In genomic region chr6:149862901-149863595, GRCh38 we compare ENCODE assay signal across 8 cellular contexts. TPM values are rescaled to one million over a fixed set of nuclear protein-coding genes. Genes with fewer than 3 reads are reported as not detected.
A peak's percentile ranks its signal among the peaks of the same experiment; 100 is the strongest.
DNase-seq lines count a peak whose midpoint lies in the region; ATAC-seq and TF ChIP-seq lines count a peak whose summit lies in the region.

No MANE protein-coding gene starts in this region.

- WGBS in endodermal cell (ENCODE audit: insufficient coverage in 1 of 2, insufficient read length in 1 of 2), 2 experiments = 5% methylated on average over 18 to 54 of the region's 54 CpGs

- peak overlapping the region; percentile 53 for H3K4me3 Mint-ChIP-seq in endodermal cell
- peak overlapping the region; percentile 65 for H3K4me3 Mint-ChIP-seq in stimulated activated effector memory CD8-positive, alpha-beta T cell treated with anti-CD3 and anti-CD28 coated beads, Interleukin-12 subunit alpha, Interleukin-12 subunit beta, amount 100 ng/mL, for 72 hours

- H3K36me3 ChIP-seq in endodermal cell (ENCODE audit: control insufficient read depth, insufficient read depth, low read length) = no peaks in the 10 kb centered on the region

- no peaks in the 10 kb centered on the region for H3K36me3 Mint-ChIP-seq in endodermal cell (ENCODE audit: low read depth)
- peaks cover 3% of the 10 kb centered on the region for H3K36me3 Mint-ChIP-seq in stimulated activated effector memory CD8-positive, alpha-beta T cell treated with anti-CD3 and anti-CD28 coated beads, Interleukin-12 subunit alpha, Interleukin-12 subunit beta, amount 100 ng/mL, for 72 hours

- peaks cover 45% of the 10 kb centered on the region for H3K27me3 ChIP-seq in endodermal cell (ENCODE audit: control insufficient read depth, insufficient read depth, low read length, poor library complexity, severe bottlenecking)

- H3K9me3 ChIP-seq in endodermal cell (ENCODE audit: control insufficient read depth, low read length) = no peaks in the 10 kb centered on the region

- H3K4me1 Mint-ChIP-seq in endodermal cell = peaks cover 15% of the 10 kb centered on the region
- peaks cover 6% of the 10 kb centered on the region for H3K4me1 Mint-ChIP-seq in stimulated activated effector memory CD8-positive, alpha-beta T cell treated with anti-CD3 and anti-CD28 coated beads, Interleukin-12 subunit alpha, Interleukin-12 subunit beta, amount 100 ng/mL, for 72 hours

- no peak overlapping the region for H3K27ac Mint-ChIP-seq in endodermal cell
- no peak overlapping the region for H3K27ac Mint-ChIP-seq in stimulated activated effector memory CD8-positive, alpha-beta T cell treated with anti-CD3 and anti-CD28 coated beads, Interleukin-12 subunit alpha, Interleukin-12 subunit beta, amount 100 ng/mL, for 72 hours

- peak overlapping the region; percentile 77 for H3K4me3 ChIP-seq in endodermal cell (ENCODE audit: low read length)

- H3K27ac ChIP-seq in endodermal cell (ENCODE audit: low read depth, low read length) = peak overlapping the region; percentile 56

- no peak for TF ChIP-seq CTCF in endodermal cell (conservative IDR thresholded peaks at IDR 0.05)

- peaks cover 39% of the 10 kb centered on the region for H3K27me3 Mint-ChIP-seq in endodermal cell (ENCODE audit: insufficient read depth)

- DNase-seq in NCI-H345 (lab: John Stamatoyannopoulos, UW) (peak; percentile 49), NCI-H345 treated with DMSO at 0.1 percent for 48 hours (lab: John Stamatoyannopoulos, UW; ENCODE audit: unreplicated experiment) (no peak), NCI-H1694 treated with DMSO at 0.1 percent for 48 hours (lab: John Stamatoyannopoulos, UW) (peak; percentile 10), endodermal cell (peak; percentile 81), lung microvascular endothelial cell (ENCODE audit: low read depth in 2 of 2) (peak; percentile 74 to 79)
- peak; percentile 3 for DNase-seq in activated CD4-positive, alpha-beta T cell treated with anti-CD3 and anti-CD28 coated beads, Interleukin-2, amount 50 U/mL, for 1 hour
- DNase-seq in stimulated activated effector memory CD8-positive, alpha-beta T cell treated with anti-CD3 and anti-CD28 coated beads, Interleukin-12 subunit alpha, Interleukin-12 subunit beta, amount 100 ng/mL, for 72 hours (ENCODE audit: low spot score in 2 of 2) = peak; percentile 21 to 75

- H3K4me1 ChIP-seq in endodermal cell (ENCODE audit: control insufficient read depth, insufficient read depth, low read length) = no peaks in the 10 kb centered on the region

- H3K9ac ChIP-seq in endodermal cell (ENCODE audit: extremely low read depth, low read length, poor library complexity, severe bottlenecking) = no peak overlapping the region

- ATAC-seq in HG02759 (IDR thresholded peaks at IDR 0.05; ENCODE audit: unreplicated experiment) = peak; percentile 38
- peak; percentile 52 for ATAC-seq in stimulated activated effector memory CD8-positive, alpha-beta T cell treated with anti-CD3 and anti-CD28 coated beads, Interleukin-12 subunit alpha, Interleukin-12 subunit beta, amount 100 ng/mL, for 72 hours

- H3K9me3 Mint-ChIP-seq in endodermal cell = no peaks in the 10 kb centered on the region
- H3K9me3 Mint-ChIP-seq in stimulated activated effector memory CD8-positive, alpha-beta T cell treated with anti-CD3 and anti-CD28 coated beads, Interleukin-12 subunit alpha, Interleukin-12 subunit beta, amount 100 ng/mL, for 72 hours = no peaks in the 10 kb centered on the region

RNA-seq across cellular contexts. Expression of gene LRP11, which starts 1.1 kb away (rescaled TPM):
- total RNA-seq in endodermal cell (1 to 10 TPM; 3.6 to 6.0 TPM), lung microvascular endothelial cell (8.1 and 18.8 TPM in 2 replicates)
- polyA plus RNA-seq in endodermal cell (2013, experiment 1 of 2) = 14.1 TPM
- polyA plus RNA-seq in endodermal cell (2013, experiment 2 of 2) = 13.2 TPM

RNA-seq across cellular contexts. Expression of gene RAET1E, which starts 34.9 kb away (rescaled TPM):
- not detected for total RNA-seq in endodermal cell
- polyA plus RNA-seq in endodermal cell (2013, experiment 1 of 2) = not detected
- polyA plus RNA-seq in endodermal cell (2013, experiment 2 of 2) = not detected
- total RNA-seq in lung microvascular endothelial cell = under 0.01 TPM in 1 of 2 replicates, not detected in the other

RNA-seq across cellular contexts. Expression of gene RAET1G, which starts 59.9 kb away (rescaled TPM):
- total RNA-seq in endodermal cell = not detected
- polyA plus RNA-seq in endodermal cell (2013, experiment 1 of 2) = not detected
- polyA plus RNA-seq in endodermal cell (2013, experiment 2 of 2) = not detected
- total RNA-seq in lung microvascular endothelial cell = 0.20 and 0.22 TPM in 2 replicates
